ENCODE assay signal across 1 cellular context in the genomic region with DNA sequence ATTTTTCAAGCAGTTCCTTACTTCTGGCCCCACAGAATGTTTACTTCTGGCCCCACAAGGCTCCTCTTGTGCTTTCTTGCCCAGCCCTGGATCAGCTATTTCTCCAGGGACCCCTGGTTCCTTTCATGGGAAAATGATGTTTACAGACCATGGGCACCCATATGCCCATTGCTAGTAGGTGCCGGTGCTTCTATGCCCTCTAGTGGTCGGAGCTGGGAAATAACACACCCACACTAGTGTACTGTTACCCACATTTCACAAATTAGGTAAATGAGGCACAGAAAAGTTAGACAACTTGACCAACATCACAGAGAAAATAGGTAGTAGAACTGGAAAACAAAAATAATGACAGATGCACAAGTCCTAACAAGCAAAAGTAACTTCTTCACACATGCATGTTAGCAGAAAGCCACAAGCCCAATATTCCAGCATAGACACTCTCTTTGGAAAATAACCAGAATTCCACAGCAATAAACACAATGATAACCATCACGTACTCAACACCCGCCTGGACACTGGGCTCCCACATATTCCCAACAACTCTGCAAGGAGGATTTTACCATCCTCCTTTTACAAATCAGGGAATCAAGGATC.
TF ChIP-seq lines count a peak whose summit lies in the region.

No MANE protein-coding gene starts in this region.

TF ChIP-seq in K562, 482 proteins besides CTCF, POLR2A, EP300 and RAD21:
- TF ChIP-seq SAFB2 (IDR thresholded peaks at IDR 0.05; ENCODE audit: borderline replicate concordance, low read depth, low read length, severe bottlenecking) = no peak
- no peak for TF ChIP-seq HOXB6 (CRISPR knock-in tag; IDR thresholded peaks at IDR 0.05; ENCODE audit: borderline replicate concordance)
- TF ChIP-seq EGR1 (conservative IDR thresholded peaks at IDR 0.05) = peak; percentile 20; the same call in 1 of the 2 replicates
- TF ChIP-seq BRD4 (IDR thresholded peaks at IDR 0.05) = no peak
- TF ChIP-seq, protein P1, sequence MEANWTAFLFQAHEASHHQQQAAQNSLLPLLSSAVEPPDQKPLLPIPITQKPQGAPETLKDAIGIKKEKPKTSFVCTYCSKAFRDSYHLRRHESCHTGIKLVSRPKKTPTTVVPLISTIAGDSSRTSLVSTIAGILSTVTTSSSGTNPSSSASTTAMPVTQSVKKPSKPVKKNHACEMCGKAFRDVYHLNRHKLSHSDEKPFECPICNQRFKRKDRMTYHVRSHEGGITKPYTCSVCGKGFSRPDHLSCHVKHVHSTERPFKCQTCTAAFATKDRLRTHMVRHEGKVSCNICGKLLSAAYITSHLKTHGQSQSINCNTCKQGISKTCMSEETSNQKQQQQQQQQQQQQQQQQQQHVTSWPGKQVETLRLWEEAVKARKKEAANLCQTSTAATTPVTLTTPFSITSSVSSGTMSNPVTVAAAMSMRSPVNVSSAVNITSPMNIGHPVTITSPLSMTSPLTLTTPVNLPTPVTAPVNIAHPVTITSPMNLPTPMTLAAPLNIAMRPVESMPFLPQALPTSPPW (CRISPR knock-in tag; IDR thresholded peaks at IDR 0.05) = no peak
- TF ChIP-seq SMC3 (conservative IDR thresholded peaks at IDR 0.05; ENCODE audit: insufficient read depth, low read depth, low read length) = 0 out of 2 replicates have a peak, but pooled peaks have one; percentile 20
- no peak for TF ChIP-seq ZNF282 (CRISPR knock-in tag; IDR thresholded peaks at IDR 0.05)
- TF ChIP-seq PYGO2 (tag; IDR thresholded peaks at IDR 0.05) = no peak
- no peak for TF ChIP-seq ZNF586 (CRISPR knock-in tag; conservative IDR thresholded peaks at IDR 0.05)
- no peak for TF ChIP-seq CTBP1 (IDR thresholded peaks at IDR 0.05; ENCODE audit: borderline replicate concordance)
- no peak for TF ChIP-seq TAL1 (IDR thresholded peaks at IDR 0.05)
- no peak for TF ChIP-seq EWSR1 (IDR thresholded peaks at IDR 0.05; ENCODE audit: borderline replicate concordance, low read depth, partially characterized antibody)
- 0 out of 2 replicates have a peak, but pooled peaks have one; percentile 27 for TF ChIP-seq HNRNPL (IDR thresholded peaks at IDR 0.05; ENCODE audit: low read depth, low read length)
